In genomic region chr19:18529782-18530181, GRCh38 we compare ENCODE assay signal across 2 cellular contexts.
TF ChIP-seq lines count a peak whose summit lies in the region.

No MANE protein-coding gene starts in this region.

TF ChIP-seq in IMR-90, 13 proteins besides CTCF, POLR2A, EP300 and RAD21:
- no peak for TF ChIP-seq CEBPB (IDR thresholded peaks at IDR 0.05; ENCODE audit: low read depth, low read length)
- no peak for TF ChIP-seq SMC3 (IDR thresholded peaks at IDR 0.05; ENCODE audit: low read depth, low read length)
- no peak for TF ChIP-seq MAZ (IDR thresholded peaks at IDR 0.05; ENCODE audit: borderline replicate concordance, low read depth, low read length)
- TF ChIP-seq RCOR1 (IDR thresholded peaks at IDR 0.05; ENCODE audit: insufficient replicate concordance, low read length) = no peak
- TF ChIP-seq, protein P1, sequence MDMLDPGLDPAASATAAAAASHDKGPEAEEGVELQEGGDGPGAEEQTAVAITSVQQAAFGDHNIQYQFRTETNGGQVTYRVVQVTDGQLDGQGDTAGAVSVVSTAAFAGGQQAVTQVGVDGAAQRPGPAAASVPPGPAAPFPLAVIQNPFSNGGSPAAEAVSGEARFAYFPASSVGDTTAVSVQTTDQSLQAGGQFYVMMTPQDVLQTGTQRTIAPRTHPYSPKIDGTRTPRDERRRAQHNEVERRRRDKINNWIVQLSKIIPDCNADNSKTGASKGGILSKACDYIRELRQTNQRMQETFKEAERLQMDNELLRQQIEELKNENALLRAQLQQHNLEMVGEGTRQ (IDR thresholded peaks at IDR 0.05; ENCODE audit: low read depth, low read length) = no peak
- TF ChIP-seq BHLHE40 (IDR thresholded peaks at IDR 0.05; ENCODE audit: low read depth, low read length) = no peak
TF ChIP-seq in IMR-90: peak in this region for 0.

TF ChIP-seq in K562, 482 proteins besides CTCF, POLR2A, EP300 and RAD21:
- peak; percentile 47 for TF ChIP-seq POLR2G (IDR thresholded peaks at IDR 0.05; ENCODE audit: low read depth, low read length)
- TF ChIP-seq EHMT2 (IDR thresholded peaks at IDR 0.05) = no peak
